ENCODE assay signal across 8 cellular contexts in genomic region chr9:89179535-89179919, GRCh38. TPM values are rescaled to one million over a fixed set of nuclear protein-coding genes. Genes with fewer than 3 reads are reported as not detected.
DNase-seq lines count a peak whose midpoint lies in the region; ATAC-seq and TF ChIP-seq lines count a peak whose summit lies in the region.

No MANE protein-coding gene starts in this region.

- peak; percentile 18 for DNase-seq in EL
- DNase-seq in PC-9, result peak; percentile 24 to 43
- DNase-seq in epithelial cell of proximal tubule (ENCODE audit: low read depth), result peak; percentile 25
- DNase-seq in SW 1271 (lab: John Stamatoyannopoulos, UW), result no peak
- DNase-seq in stimulated activated CD4-positive, alpha-beta T cell treated with anti-CD3 and anti-CD28 coated beads, Interleukin-1b, Interleukin-23, amount 100 ng/mL, for 48 hours, result no peak

- TF ChIP-seq CTCF in PC-9 (conservative IDR thresholded peaks at IDR 0.05) (no peak; the same call in 1 of the 2 replicates), epithelial cell of proximal tubule (conservative IDR thresholded peaks at IDR 0.05; ENCODE audit: low read depth, low read length) (no peak)

- no TSS peak for BruUV-seq in PC-9 (replicated peaks; lab: Mats Ljungman, UMichigan)

- CTCF ChIA-PET in PC-9 (lab: Charles Lee), result interaction anchor here (1.8 kb wide), 1 partner anchor 99 kb away, joined by 6 read pairs; no protein-coding TSS in a partner anchor

- H3K36me3 ChIP-seq in PC-9 (ENCODE audit: low read depth) (no peaks in the 10 kb centered on the region), neuron (ENCODE audit: insufficient read depth, low read length) (no peaks in the 10 kb centered on the region)

- ATAC-seq in GM21786 (IDR thresholded peaks at IDR 0.05; ENCODE audit: unreplicated experiment), result no peak
- no peak for ATAC-seq in GM21447 (IDR thresholded peaks at IDR 0.05; ENCODE audit: unreplicated experiment)

- H3K4me1 ChIP-seq in PC-9 (replicated peaks; ENCODE audit: insufficient read depth) (peaks cover 34% of the 10 kb centered on the region), neuron (ENCODE audit: insufficient read depth, low read length) (peaks cover 59% of the 10 kb centered on the region)

- intact Hi-C loops in PC-9 (cut with micrococcal nuclease; ENCODE audit: unreplicated experiment), result no loop called here

- no peaks in the 10 kb centered on the region for H3K9me2 ChIP-seq in PC-9 (ENCODE audit: insufficient read depth)

- peak overlapping the region; percentile 62 for H3K4me3 ChIP-seq in PC-9
- H3K4me3 ChIP-seq in epithelial cell of proximal tubule (ENCODE audit: low read depth, low read length), result peak overlapping the region; percentile 69
- H3K4me3 ChIP-seq in neuron (ENCODE audit: low read length), result peak overlapping the region; percentile 77

- H3K79me2 ChIP-seq in PC-9 (ENCODE audit: low read depth), result 0 out of 2 replicates have a peak, but pooled peaks cover 12% of the 10 kb centered on the region

- POLR2A ChIA-PET in PC-9 (lab: Charles Lee; ENCODE audit: unreplicated experiment), result no interaction called here

- no peaks in the 10 kb centered on the region for H4K20me1 ChIP-seq in PC-9 (ENCODE audit: insufficient read depth)

- H3K27ac ChIP-seq in PC-9, result peak overlapping the region; percentile 78

- H2AFZ ChIP-seq in PC-9 (peak overlapping the region; percentile 87), neuron (ENCODE audit: low read depth, low read length) (no peak overlapping the region)

- H3K9me3 ChIP-seq in PC-9 (ENCODE audit: insufficient read depth, low read depth) (no peaks in the 10 kb centered on the region), neuron (ENCODE audit: low read length) (no peaks in the 10 kb centered on the region)

- H3K4me2 ChIP-seq in PC-9, result peak overlapping the region; percentile 96

- H3K27me3 ChIP-seq in PC-9 (ENCODE audit: insufficient read depth, low read depth) (no peaks in the 10 kb centered on the region), neuron (ENCODE audit: insufficient read depth, low read length) (no peaks in the 10 kb centered on the region)

- peaks cover 17% of the 10 kb centered on the region for H3F3A ChIP-seq in PC-9 (ENCODE audit: insufficient read depth, low read depth)

RNA-seq across cellular contexts. Expression of gene SHC3, which starts 0.9 kb away (rescaled TPM):
- total RNA-seq in PC-9 (2021) (12.9 and 15.9 TPM in 2 replicates), epithelial cell of proximal tubule (4.1 and 5.1 TPM in 2 replicates)

Comparison
In these comparisons a context has a peak if more than half of its experiments do, and no peak if none do; other contexts are left out.
1. DNase-seq: peak in EL (single experiment), PC-9 (2 of 2) and epithelial cell of proximal tubule (single experiment); none in SW 1271 (0 of 2) and stimulated activated CD4-positive, alpha-beta T cell treated with anti-CD3 and anti-CD28 coated beads, Interleukin-1b, Interleukin-23, amount 100 ng/mL, for 48 hours (single experiment).
2. Peak in every context shown above with its lines, with median percentiles within 50 percentile points of each other: H3K4me3 ChIP-seq.